ENCODE assay signal across 1 cellular context in genomic region chr5:57173318-57174127, GRCh38.
TF ChIP-seq lines count a peak whose summit lies in the region.

Gene GPBP1 (plus strand): TSS chr5:57174059. CDS start chr5:57214131, 40,072 bp downstream.

TF ChIP-seq in K562, 482 proteins besides CTCF, POLR2A, EP300 and RAD21 (continued from another document and continues in another):
- TF ChIP-seq ZHX1 (conservative IDR thresholded peaks at IDR 0.05; ENCODE audit: low read length) (0 out of 2 replicates have a peak, but pooled peaks have one; percentile 21), POLR2H (tag; IDR thresholded peaks at IDR 0.05; ENCODE audit: low read depth) (peak; percentile 65), AFF4 (CRISPR knock-in tag; IDR thresholded peaks at IDR 0.05) (peak; percentile 41; the same call in 1 of the 2 replicates), RBM39 (optimal IDR thresholded peaks at IDR 0.05; ENCODE audit: low read depth, low read length) (no peak), MAX (CRISPR knock-in tag; IDR thresholded peaks at IDR 0.05) (peak; percentile 65), POLR2G (IDR thresholded peaks at IDR 0.05; ENCODE audit: low read depth, low read length) (peak; percentile 75), RBBP5 (IDR thresholded peaks at IDR 0.05; ENCODE audit: borderline replicate concordance, insufficient read depth, low read length, poor library complexity, severe bottlenecking) (no peak), SAFB2 (IDR thresholded peaks at IDR 0.05; ENCODE audit: borderline replicate concordance, low read depth, low read length, severe bottlenecking) (no peak), KLF10 (CRISPR knock-in tag; IDR thresholded peaks at IDR 0.05) (no peak), NFE2 (IDR thresholded peaks at IDR 0.05; ENCODE audit: low read depth) (no peak), ZNF318 (IDR thresholded peaks at IDR 0.05; ENCODE audit: borderline replicate concordance in 1 of 2, low read depth in 1 of 2) (peak in 1 of 2 experiments; percentile 39; a peak in 1 of 4 replicates), FOXM1 (IDR thresholded peaks at IDR 0.05; ENCODE audit: low read depth) (no peak), FOXM1 (CRISPR knock-in tag; IDR thresholded peaks at IDR 0.05; ENCODE audit: low read depth) (no peak), MIER1 (IDR thresholded peaks at IDR 0.05; ENCODE audit: low read depth) (no peak), ESRRA (IDR thresholded peaks at IDR 0.05; ENCODE audit: borderline replicate concordance, low read depth) (no peak; the same call in 1 of the 2 replicates), SMARCB1 (IDR thresholded peaks at IDR 0.05; ENCODE audit: insufficient read length, low read depth) (no peak), RBM25 (IDR thresholded peaks at IDR 0.05; ENCODE audit: low read depth, low read length, severe bottlenecking) (peak; percentile 83), USF1 (CRISPR knock-in tag; IDR thresholded peaks at IDR 0.05) (no peak), ZNF354B (CRISPR knock-in tag; IDR thresholded peaks at IDR 0.05) (no peak), MCM3 (IDR thresholded peaks at IDR 0.05) (no peak), GMEB1 (CRISPR knock-in tag; IDR thresholded peaks at IDR 0.05) (peak; percentile 51; the same call in 1 of the 2 replicates), FOXJ3 (CRISPR knock-in tag; IDR thresholded peaks at IDR 0.05) (no peak), MCM5 (IDR thresholded peaks at IDR 0.05; ENCODE audit: low read depth) (no peak), SMARCA5 (IDR thresholded peaks at IDR 0.05) (no peak), PHF20 (IDR thresholded peaks at IDR 0.05; ENCODE audit: partially characterized antibody) (peak; percentile 67), TFAM (CRISPR knock-in tag; conservative IDR thresholded peaks at IDR 0.05) (no peak), CHAMP1 (IDR thresholded peaks at IDR 0.05) (no peak), CXXC5 (CRISPR knock-in tag; IDR thresholded peaks at IDR 0.05) (peak; percentile 90), ZNF696 (CRISPR knock-in tag; conservative IDR thresholded peaks at IDR 0.05) (no peak), TOE1 (IDR thresholded peaks at IDR 0.05; ENCODE audit: borderline replicate concordance) (no peak; the same call in 1 of the 2 replicates), TOE1 (CRISPR knock-in tag; IDR thresholded peaks at IDR 0.05; ENCODE audit: borderline replicate concordance, low read depth) (no peak), ZNF79 (CRISPR knock-in tag; IDR thresholded peaks at IDR 0.05; ENCODE audit: low read depth) (no peak), EWSR1 (IDR thresholded peaks at IDR 0.05; ENCODE audit: borderline replicate concordance, low read depth, partially characterized antibody) (no peak), KAT8 (IDR thresholded peaks at IDR 0.05; ENCODE audit: low read depth) (no peak), TBP (optimal IDR thresholded peaks at IDR 0.05; ENCODE audit: low read depth, low read length) (peak; percentile 87), NEUROD1 (IDR thresholded peaks at IDR 0.05; ENCODE audit: borderline replicate concordance, low read depth, low read length, partially characterized antibody) (no peak), YY1 (IDR thresholded peaks at IDR 0.05; ENCODE audit: borderline replicate concordance in 1 of 3, control insufficient read depth in 1 of 3, extremely low read depth in 1 of 3, insufficient read depth in 3 of 3, insufficient read length in 1 of 3, insufficient replicate concordance in 2 of 3, low read depth in 1 of 3, low read length in 2 of 3) (peak; percentile 86 to 97 (median 93)), CHCHD3 (CRISPR knock-in tag; IDR thresholded peaks at IDR 0.05) (no peak), GABPB1 (CRISPR knock-in tag; IDR thresholded peaks at IDR 0.05) (0 out of 2 replicates have a peak, but pooled peaks have one; percentile 52)
